18 cellular contexts compared by ENCODE assay signal in genomic region chr22:31839986-31840385, GRCh38.
A peak's percentile ranks its signal among the peaks of the same experiment; 100 is the strongest.
DNase-seq lines count a peak whose midpoint lies in the region; ATAC-seq and TF ChIP-seq lines count a peak whose summit lies in the region.
"Had no signal": no experiment of that assay in that cellular context is flagged by ENCODE, and none has a peak within 500 bp of the region (broad histone marks: within the 10 kb centered on the region; RNA-seq: fewer than 3 reads in every experiment).

No MANE protein-coding gene starts in this region.

- no peaks in the 10 kb centered on the region for H3K9me2 ChIP-seq in Karpas-422 (replicated peaks; ENCODE audit: insufficient read depth, low read length)

- no peaks in the 10 kb centered on the region for H4K20me1 ChIP-seq in Karpas-422 (ENCODE audit: insufficient read depth, low read depth, low read length)

- H3K27me3 Mint-ChIP-seq in dendritic cell treated with granulocyte-macrophage colony-stimulating factor and Interleukin-4, amounts not matched to agents 40 ng/mL and 50 ng/mL, for 4 days = no peaks in the 10 kb centered on the region
- H3K27me3 Mint-ChIP-seq in memory B cell (no peaks in the 10 kb centered on the region), nephron progenitor cell (ENCODE audit: low read depth, poor library complexity) (no peaks in the 10 kb centered on the region)
- H3K27me3 Mint-ChIP-seq: CD4-positive, alpha-beta memory T cell had no signal

- peak overlapping the region; percentile 75 for H3K4me2 ChIP-seq in Karpas-422 (ENCODE audit: low read depth, low read length, poor library complexity, severe bottlenecking)
- H3K4me2 ChIP-seq: GM23338 had no signal

- TF ChIP-seq CTCF in nephron progenitor cell (IDR thresholded peaks at IDR 0.05) = no peak

- H3K4me3 Mint-ChIP-seq in dendritic cell treated with granulocyte-macrophage colony-stimulating factor and Interleukin-4, amounts not matched to agents 40 ng/mL and 50 ng/mL, for 4 days = no peak overlapping the region
- no peak overlapping the region for H3K4me3 Mint-ChIP-seq in memory B cell
- H3K4me3 Mint-ChIP-seq in nephron progenitor cell = no peak overlapping the region
- H3K4me3 Mint-ChIP-seq: CD14-positive monocyte; CD4-positive, alpha-beta memory T cell; GM23338; HFFc6 had no signal

- peaks cover 17% of the 10 kb centered on the region; the same call in 1 of the 2 replicates for H3K36me3 ChIP-seq in Karpas-422 (ENCODE audit: insufficient read depth, low read length)

- ATAC-seq in memory B cell (ENCODE audit: low read depth) = no peak
- ATAC-seq: GM23338 had no signal

- intact Hi-C loops in dendritic cell treated with granulocyte-macrophage colony-stimulating factor and Interleukin-4, amounts not matched to agents 40 ng/mL and 50 ng/mL, for 4 days (cut with micrococcal nuclease) = no loop called here

- H3K27me3 ChIP-seq in Karpas-422 (ENCODE audit: low read length) = no peaks in the 10 kb centered on the region
- H3K27me3 ChIP-seq: BE2C had no signal

- no peaks in the 10 kb centered on the region for H3K4me1 Mint-ChIP-seq in dendritic cell treated with granulocyte-macrophage colony-stimulating factor and Interleukin-4, amounts not matched to agents 40 ng/mL and 50 ng/mL, for 4 days (ENCODE audit: low read depth)
- H3K4me1 Mint-ChIP-seq in memory B cell = peaks cover 12% of the 10 kb centered on the region
- H3K4me1 Mint-ChIP-seq in nephron progenitor cell = peaks cover 11% of the 10 kb centered on the region
- H3K4me1 Mint-ChIP-seq: CD14-positive monocyte, GM23338 had no signal

- no peak overlapping the region for H3K4me3 ChIP-seq in Karpas-422 (ENCODE audit: low read length)
- H3K4me3 ChIP-seq: GM23338 had no signal

- peak overlapping the region; percentile 61 for H3K9ac ChIP-seq in Karpas-422 (ENCODE audit: low read length)

- peaks cover 28% of the 10 kb centered on the region for H3K4me1 ChIP-seq in Karpas-422 (ENCODE audit: low read length)
- H3K4me1 ChIP-seq: BE2C had no signal

- no peaks in the 10 kb centered on the region for H3K9me3 Mint-ChIP-seq in dendritic cell treated with granulocyte-macrophage colony-stimulating factor and Interleukin-4, amounts not matched to agents 40 ng/mL and 50 ng/mL, for 4 days
- H3K9me3 Mint-ChIP-seq in memory B cell = no peaks in the 10 kb centered on the region
- H3K9me3 Mint-ChIP-seq in nephron progenitor cell = no peaks in the 10 kb centered on the region
- H3K9me3 Mint-ChIP-seq: CD14-positive monocyte; CD4-positive, alpha-beta memory T cell; GM23338; HFFc6 had no signal

- H2AFZ ChIP-seq in Karpas-422 (ENCODE audit: low read length) = no peak overlapping the region
- H2AFZ ChIP-seq: GM23338 had no signal

- H3K27ac ChIP-seq in Karpas-422 (ENCODE audit: low read length) = peak overlapping the region; percentile 90
- H3K27ac ChIP-seq in temporal lobe (ENCODE audit: low read depth, low read length) = peak overlapping the region; percentile 40

- no peaks in the 10 kb centered on the region for H3K9me3 ChIP-seq in Karpas-422 (ENCODE audit: low read length)
- H3K9me3 ChIP-seq: BE2C had no signal

- DNase-seq in Karpas-422 (no peak), memory B cell (ENCODE audit: low spot score in 2 of 2) (no peak), NCI-H446 treated with DMSO at 0.1 percent for 48 hours (lab: John Stamatoyannopoulos, UW) (no peak), midbrain (lab: John Stamatoyannopoulos, UW) (no peak), nephron progenitor cell (no peak)
- DNase-seq in activated T-cell treated with anti-CD3 and anti-CD28 coated beads, Interleukin-2, amount 50 U/mL, for 1 hour = no peak
- DNase-seq: ACHN; BE2C; CD4-positive, alpha-beta memory T cell; DMS153; DMS79; GF-D8; HCEC 1CT; HFFc6 had no signal

- peak overlapping the region; percentile 18 for H3K27ac Mint-ChIP-seq in dendritic cell treated with granulocyte-macrophage colony-stimulating factor and Interleukin-4, amounts not matched to agents 40 ng/mL and 50 ng/mL, for 4 days
- peak overlapping the region; percentile 32 for H3K27ac Mint-ChIP-seq in memory B cell
- H3K27ac Mint-ChIP-seq in nephron progenitor cell = no peak overlapping the region
- H3K27ac Mint-ChIP-seq: GM23338, HFFc6 had no signal

- H3K79me2 ChIP-seq in Karpas-422 (ENCODE audit: low read length) = no peaks in the 10 kb centered on the region

- peaks cover 100% of the 10 kb centered on the region for H3K36me3 Mint-ChIP-seq in dendritic cell treated with granulocyte-macrophage colony-stimulating factor and Interleukin-4, amounts not matched to agents 40 ng/mL and 50 ng/mL, for 4 days (ENCODE audit: low read depth)
- H3K36me3 Mint-ChIP-seq in memory B cell (peaks cover 54% of the 10 kb centered on the region), nephron progenitor cell (ENCODE audit: low read depth) (peaks cover 42% of the 10 kb centered on the region)
